In genomic region chr15:42214600-42214999, GRCh38 we compare ENCODE assay signal across 19 cellular contexts. TPM values are rescaled to one million over a fixed set of nuclear protein-coding genes. Genes with fewer than 3 reads are reported as not detected.
"Had no signal": no experiment of that assay in that cellular context is flagged by ENCODE, and none has a peak within 500 bp of the region (broad histone marks: within the 10 kb centered on the region; RNA-seq: fewer than 3 reads in every experiment).

No MANE protein-coding gene starts in this region.

- H3K4me3 ChIP-seq: heart right ventricle, testis, vagina had no signal

- H3K4me3 Mint-ChIP-seq: brain, nephron, type B pancreatic cell had no signal

- H3K4me1 Mint-ChIP-seq: brain, nephron had no signal

- H3K27ac ChIP-seq: heart right ventricle, parathyroid adenoma, testis, vagina had no signal

- H3K27me3 ChIP-seq: heart right ventricle, testis, vagina had no signal

- ATAC-seq: heart right ventricle, left cardiac atrium, right cardiac atrium had no signal

- H3K9me3 ChIP-seq: heart right ventricle, testis, vagina had no signal

- H3K27ac Mint-ChIP-seq: brain, nephron, type B pancreatic cell had no signal

- H3K9me3 Mint-ChIP-seq: brain, nephron, type B pancreatic cell had no signal

- H3K27me3 Mint-ChIP-seq: brain, type B pancreatic cell had no signal

- H3K4me1 ChIP-seq: parathyroid adenoma, testis, vagina had no signal

- DNase-seq: activated CD4-positive, alpha-beta T cell treated with anti-CD3 and anti-CD28 coated beads, Interleukin-2, amount 50 U/mL, for 1 hour; aorta; effector CD4-positive, alpha-beta T cell; heart right ventricle; islet precursor cell; left cardiac atrium; right cardiac atrium; stimulated activated CD4-positive, alpha-beta T cell treated with anti-CD3 and anti-CD28 coated beads, Interleukin-12 subunit alpha, Interleukin-12 subunit beta, amount 100 ng/mL, for 4 hours; testis had no signal

RNA-seq across cellular contexts. Expression of gene PLA2G4F, which starts 58.2 kb away (rescaled TPM):
- total RNA-seq: aorta; chondrocyte; fibroblast of villous mesenchyme; liver; pulmonary artery endothelial cell; T-helper 1 cell treated with Interleukin-12 subunit alpha and Interleukin-12 subunit beta and Interleukin-4 antibody, amounts not matched to agents 30 ng/mL and 1 ng/mL, for 36 hours had no signal
